22 cellular contexts compared by ENCODE assay signal in genomic region chr2:100969998-100970397, GRCh38.
"Had no signal": no experiment of that assay in that cellular context is flagged by ENCODE, and none has a peak within 500 bp of the region (broad histone marks: within the 10 kb centered on the region; RNA-seq: fewer than 3 reads in every experiment).

No MANE protein-coding gene starts in this region.

- H3K4me3 ChIP-seq: MG63, SJSA1, SK-N-MC had no signal

- H3K36me3 ChIP-seq: MG63, SJSA1 had no signal

- DNase-seq: IMR-90, Karpas-422, KG1, MG63, NCI-H1092, NCI-H1105 treated with DMSO at 0.1 percent for 48 hours, NCI-H1417 treated with DMSO at 0.1 percent for 48 hours, NCI-H187, NCI-H2029, NCI-H2081 treated with DMSO at 0.1 percent for 48 hours, NCI-H2171, NCI-H226, NCI-H446, NCI-H510A, NCI-H524 treated with DMSO at 0.1 percent for 48 hours, NCI-H69, NCI-H774, Right ventricle myocardium superior, RPMI8226, SIG-M5 had no signal

- H3K9me3 ChIP-seq: MG63, SJSA1 had no signal

- H3K4me1 ChIP-seq: SJSA1 had no signal

- H3K27ac ChIP-seq: SJSA1, SK-N-MC had no signal

- H3K27me3 ChIP-seq: MG63, SJSA1 had no signal
